In the genomic region with DNA sequence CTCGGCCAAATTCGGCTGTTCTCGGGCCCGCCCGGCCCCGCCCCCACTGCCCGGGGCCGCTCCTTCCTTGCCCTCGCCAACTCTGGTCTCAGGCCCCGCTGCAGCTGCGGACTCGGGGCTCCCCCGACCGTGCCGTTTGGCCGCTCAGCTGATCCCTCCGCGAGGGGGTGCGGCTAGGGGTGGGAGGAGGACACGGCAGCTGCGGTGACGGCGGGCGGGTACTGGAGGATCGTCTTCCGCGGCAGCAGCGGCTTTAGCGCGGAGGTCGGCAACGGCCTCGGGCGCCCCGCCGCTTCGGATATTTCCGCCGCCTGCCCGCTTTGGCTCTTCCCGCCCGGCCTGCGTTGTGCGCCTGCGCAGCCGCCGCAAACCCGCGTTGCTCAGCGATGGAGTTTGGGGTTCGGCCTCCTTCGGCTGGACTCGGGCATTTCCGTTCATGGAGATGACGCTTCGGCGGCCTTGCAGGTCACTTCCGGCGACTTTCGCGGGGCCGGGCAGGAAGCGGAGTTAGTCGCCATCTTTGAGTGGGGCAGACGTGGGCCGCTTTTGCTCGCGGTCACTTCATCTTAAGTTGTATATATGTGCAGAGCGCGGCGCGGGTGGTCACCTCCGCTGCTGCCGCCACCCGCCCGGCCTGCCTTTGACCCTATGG, we compare ENCODE assay signal across 8 cellular contexts. TPM values are rescaled to one million over a fixed set of nuclear protein-coding genes. Genes with fewer than 3 reads are reported as not detected.
DNase-seq lines count a peak whose midpoint lies in the region; ATAC-seq and TF ChIP-seq lines count a peak whose summit lies in the region.

No MANE protein-coding gene starts in this region.

- H3K9me3 Mint-ChIP-seq in naive B cell = no peaks in the 10 kb centered on the region
- no peaks in the 10 kb centered on the region for H3K9me3 Mint-ChIP-seq in stimulated activated naive B cell treated with anti-CD40 and anti-IgM and Interleukin-4, amounts not matched to agents 10 μg/mL and 1 μg/mL and 100 μg/mL, for 72 hours

- peaks cover 61 to 90% (median 79%) of the 10 kb centered on the region in 3 donors for H3K4me1 Mint-ChIP-seq in naive B cell
- peaks cover 59 to 95% of the 10 kb centered on the region in 2 donors for H3K4me1 Mint-ChIP-seq in stimulated activated naive B cell treated with anti-CD40 and anti-IgM and Interleukin-4, amounts not matched to agents 10 μg/mL and 1 μg/mL and 100 μg/mL, for 72 hours

- H3K4me3 ChIP-seq in HUES48 (ENCODE audit: low read depth, low read length) = peak overlapping the region; percentile 93

- peak; percentile 98 for DNase-seq in activated CD8-positive, alpha-beta memory T cell treated with anti-CD3 and anti-CD28 coated beads, Interleukin-2, amount 50 U/mL, for 1 hour (ENCODE audit: extremely low read depth)
- peak; percentile 99 for DNase-seq in naive B cell
- peak; percentile 99 for DNase-seq in stimulated activated naive B cell treated with anti-CD40 and anti-IgM and Interleukin-4, amounts not matched to agents 10 μg/mL and 1 μg/mL and 100 μg/mL, for 72 hours
- no peak for DNase-seq in NCI-H510A treated with DMSO at 0.1 percent for 48 hours (lab: John Stamatoyannopoulos, UW)

- peaks cover 17% of the 10 kb centered on the region for H3K36me3 ChIP-seq in HUES48 (ENCODE audit: control insufficient read depth, insufficient read depth, low read length)

- peaks cover 14% of the 10 kb centered on the region for H3K4me1 ChIP-seq in HUES48 (ENCODE audit: control insufficient read depth, insufficient read depth, low read length)

- H3K27me3 ChIP-seq in HUES48 (ENCODE audit: control insufficient read depth, insufficient read depth, low read length) = peaks cover 32% of the 10 kb centered on the region

- H3K27ac Mint-ChIP-seq in naive B cell = peak overlapping the region; percentile 96 to 99 (median 98)
- peak overlapping the region; percentile 100 for H3K27ac Mint-ChIP-seq in stimulated activated naive B cell treated with anti-CD40 and anti-IgM and Interleukin-4, amounts not matched to agents 10 μg/mL and 1 μg/mL and 100 μg/mL, for 72 hours

- no peak for TF ChIP-seq CTCF in C4-2B (conservative IDR thresholded peaks at IDR 0.05)

- peaks cover 0 to 12% of the 10 kb centered on the region in 2 donors for H3K36me3 Mint-ChIP-seq in naive B cell
- H3K36me3 Mint-ChIP-seq in stimulated activated naive B cell treated with anti-CD40 and anti-IgM and Interleukin-4, amounts not matched to agents 10 μg/mL and 1 μg/mL and 100 μg/mL, for 72 hours = peaks cover 46 to 69% of the 10 kb centered on the region in 2 donors

- H3K27me3 Mint-ChIP-seq in naive B cell = no peaks in the 10 kb centered on the region
- no peaks in the 10 kb centered on the region for H3K27me3 Mint-ChIP-seq in stimulated activated naive B cell treated with anti-CD40 and anti-IgM and Interleukin-4, amounts not matched to agents 10 μg/mL and 1 μg/mL and 100 μg/mL, for 72 hours

- H3K9me3 ChIP-seq in HUES48 (ENCODE audit: control insufficient read depth, insufficient read depth, low read length) = no peaks in the 10 kb centered on the region

- peak overlapping the region; percentile 93 to 99 (median 98) for H3K4me3 Mint-ChIP-seq in naive B cell
- peak overlapping the region; percentile 97 to 98 for H3K4me3 Mint-ChIP-seq in stimulated activated naive B cell treated with anti-CD40 and anti-IgM and Interleukin-4, amounts not matched to agents 10 μg/mL and 1 μg/mL and 100 μg/mL, for 72 hours

- H3K9ac ChIP-seq in HUES48 (ENCODE audit: low read depth, low read length) = peak overlapping the region; percentile 97

- peak overlapping the region; percentile 96 for H3K27ac ChIP-seq in C4-2B
- H3K27ac ChIP-seq in HUES48 (ENCODE audit: low read depth, low read length) = peak overlapping the region; percentile 100

- ATAC-seq in GM21367 (IDR thresholded peaks at IDR 0.05; ENCODE audit: unreplicated experiment) = peak; percentile 41
- ATAC-seq in esophagus mucosa = peak; percentile 71
- peak; percentile 59 to 62 for ATAC-seq in naive B cell (ENCODE audit: low read depth in 2 of 2)
- peak; percentile 64 to 70 for ATAC-seq in stimulated activated naive B cell treated with anti-CD40 and anti-IgM and Interleukin-4, amounts not matched to agents 10 μg/mL and 1 μg/mL and 100 μg/mL, for 72 hours (replicated peaks)

RNA-seq across cellular contexts. Expression of a gene that starts 0.3 kb away (rescaled TPM):
- total RNA-seq in esophagus mucosa = 52.8 TPM
- 10 to 100 TPM; 10.8 to 24.2 (median 16.8) TPM for polyA plus RNA-seq in naive B cell (ENCODE audit: low read depth in 6 of 6)

RNA-seq across cellular contexts. Expression of a gene that starts 3.8 kb away (rescaled TPM):
- 98.8 TPM for total RNA-seq in esophagus mucosa
- 100 to 1,000 TPM; 109 to 169 (median 122) TPM for polyA plus RNA-seq in naive B cell (ENCODE audit: low read depth in 6 of 6)

RNA-seq across cellular contexts. Expression of a gene that starts 14.4 kb away (rescaled TPM):
- 9.4 TPM for total RNA-seq in esophagus mucosa
- 10 to 100 TPM in 2 of 6 donors, 1 to 10 TPM in 4; 6.6 to 14.8 (median 9.3) TPM for polyA plus RNA-seq in naive B cell (ENCODE audit: low read depth in 6 of 6)

RNA-seq across cellular contexts. Expression of a gene that starts 14.9 kb away (rescaled TPM):
- total RNA-seq in esophagus mucosa = 204 TPM
- 100 to 1,000 TPM in 1 of 6 donors, 10 to 100 TPM in 5; 25.7 to 100 (median 50.8) TPM for polyA plus RNA-seq in naive B cell (ENCODE audit: low read depth in 6 of 6)

RNA-seq across cellular contexts. Expression of a gene that starts 39.1 kb away (rescaled TPM):
- 8.0 TPM for total RNA-seq in esophagus mucosa
- 1 to 10 TPM; 3.3 to 6.8 (median 4.8) TPM for polyA plus RNA-seq in naive B cell (ENCODE audit: low read depth in 6 of 6)
